In genomic region chr7:134892002-134892693, GRCh38 we compare ENCODE assay signal across 9 cellular contexts.
DNase-seq lines count a peak whose midpoint lies in the region; ATAC-seq and TF ChIP-seq lines count a peak whose summit lies in the region.
"Had no signal": no experiment of that assay in that cellular context is flagged by ENCODE, and none has a peak within 500 bp of the region (broad histone marks: within the 10 kb centered on the region; RNA-seq: fewer than 3 reads in every experiment).

No MANE protein-coding gene starts in this region.

- peak overlapping the region; percentile 94 for H3K4me2 ChIP-seq in neural progenitor cell

- H3K27me3 ChIP-seq in SJSA1 (replicated peaks), result no peaks in the 10 kb centered on the region
- H3K27me3 ChIP-seq in neural progenitor cell, result no peaks in the 10 kb centered on the region

- H3K79me2 ChIP-seq in neural progenitor cell (ENCODE audit: low read depth), result peaks cover 55% of the 10 kb centered on the region

- no peaks in the 10 kb centered on the region for H3K27me3 Mint-ChIP-seq in neural progenitor cell (ENCODE audit: insufficient read depth, low read depth)

- peak overlapping the region; percentile 55 for H3K27ac Mint-ChIP-seq in neural progenitor cell
- H3K27ac Mint-ChIP-seq: activated CD8-positive, alpha-beta T cell treated with anti-CD3 and anti-CD28 coated beads, Interleukin-2, amount 10 ng/mL, durations not matched to agents 7 days and 5 days had no signal

- H2AFZ ChIP-seq in neural progenitor cell (replicated peaks), result peak overlapping the region; percentile 59

- peaks cover 19% of the 10 kb centered on the region for H3K36me3 Mint-ChIP-seq in neural progenitor cell

- in situ Hi-C loops in ACHN (cut with HindIII; ENCODE audit: low pct_ligation_motif_present, low pct_unique_long_range_greater_than_20kb, low sequenced_read_pairs), result no loop called here

- peak overlapping the region; percentile 89 for H3K4me3 Mint-ChIP-seq in neural progenitor cell

- no peak for TF ChIP-seq CTCF in neural progenitor cell (IDR thresholded peaks at IDR 0.05)

- H3K4me1 ChIP-seq in SJSA1 (replicated peaks) (peaks cover 47% of the 10 kb centered on the region), neural progenitor cell (peaks cover 44% of the 10 kb centered on the region)

- peaks cover 6% of the 10 kb centered on the region for H3F3A ChIP-seq in neural progenitor cell (ENCODE audit: low read depth)

- peaks cover 24% of the 10 kb centered on the region for H3K4me1 Mint-ChIP-seq in neural progenitor cell

- peaks cover 17% of the 10 kb centered on the region for H4K20me1 ChIP-seq in neural progenitor cell (ENCODE audit: low read depth)

- H3K9ac ChIP-seq in neural progenitor cell, result peak overlapping the region; percentile 54

- H3K9me3 ChIP-seq in SJSA1 (replicated peaks), result peaks cover 8% of the 10 kb centered on the region; the same call in 1 of the 2 replicates
- no peaks in the 10 kb centered on the region for H3K9me3 ChIP-seq in neural progenitor cell (ENCODE audit: low read depth)

- H3K4me3 ChIP-seq in SJSA1, result 0 out of 2 replicates have a peak overlapping the region, but pooled peaks have one; percentile 5
- H3K4me3 ChIP-seq in neural progenitor cell, result peak overlapping the region; percentile 64

- H3K27ac ChIP-seq in SJSA1 (peak overlapping the region; percentile 45), neural progenitor cell (peak overlapping the region; percentile 68)

- DNase-seq in ACHN, result peak; percentile 20
- no peak for DNase-seq in SJSA1 (ENCODE audit: low read depth in 1 of 2, low spot score in 2 of 2)
- DNase-seq in fibroblast of the conjunctiva (ENCODE audit: low read depth), result peak; percentile 81
- DNase-seq in neural progenitor cell (ENCODE audit: low spot score), result peak; percentile 37
- DNase-seq in mesenteric fat pad (ENCODE audit: low spot score), result no peak
- no peak for DNase-seq in activated T-cell treated with anti-CD3 and anti-CD28 coated beads for 4 hours
- DNase-seq: activated CD8-positive, alpha-beta T cell treated with anti-CD3 and anti-CD28 coated beads, Interleukin-2, amount 10 ng/mL, durations not matched to agents 7 days and 5 days had no signal

- H3K36me3 ChIP-seq in SJSA1 (peaks cover 80% of the 10 kb centered on the region), neural progenitor cell (no peaks in the 10 kb centered on the region)

- ATAC-seq in GM21786 (IDR thresholded peaks at IDR 0.05; ENCODE audit: unreplicated experiment) (no peak), GM18505 (IDR thresholded peaks at IDR 0.05; ENCODE audit: unreplicated experiment) (no peak)
- ATAC-seq: activated CD8-positive, alpha-beta T cell treated with anti-CD3 and anti-CD28 coated beads, Interleukin-2, amount 10 ng/mL, durations not matched to agents 7 days and 5 days had no signal

- TF ChIP-seq POLR2A in GM18505 (IDR thresholded peaks at IDR 0.05; ENCODE audit: borderline replicate concordance, extremely low read depth, insufficient read depth, insufficient read length), result no peak

- H3K9me3 Mint-ChIP-seq in neural progenitor cell, result peaks cover 17% of the 10 kb centered on the region

Comparison
In these comparisons a context has a peak if more than half of its experiments do, and no peak if none do; other contexts are left out.
1. DNase-seq: peak in ACHN (single experiment), fibroblast of the conjunctiva (single experiment) and neural progenitor cell (single experiment); none in SJSA1 (0 of 2), mesenteric fat pad (single experiment) and activated T-cell treated with anti-CD3 and anti-CD28 coated beads for 4 hours (single experiment).